Comparison of ENCODE assay signal across 12 cellular contexts in genomic region chr11:130775306-130776043, GRCh38.
DNase-seq lines count a peak whose midpoint lies in the region; ATAC-seq, FAIRE-seq and TF ChIP-seq lines count a peak whose summit lies in the region.
"Had no signal": no experiment of that assay in that cellular context is flagged by ENCODE, and none has a peak within 500 bp of the region (broad histone marks: within the 10 kb centered on the region; RNA-seq: fewer than 3 reads in every experiment).

No MANE protein-coding gene starts in this region.

- DNase-seq in DMS 273 (lab: John Stamatoyannopoulos, UW; ENCODE audit: unreplicated experiment): peak; percentile 3
- DNase-seq in DMS 273 treated with DMSO at 0.1 percent for 48 hours (lab: John Stamatoyannopoulos, UW): no peak
- DNase-seq in SJSA1 (ENCODE audit: low read depth in 1 of 2, low spot score in 2 of 2): peak in 1 of 2 experiments; percentile 18
- peak; percentile 54 for DNase-seq in fibroblast of peridontal ligament (ENCODE audit: extremely low read depth)
- DNase-seq in small intestine: peak; percentile 17
- no peak for DNase-seq in right lobe of liver
- no peak for DNase-seq in psoas muscle
- DNase-seq: activated CD4-positive, alpha-beta T cell treated with anti-CD3 and anti-CD28 coated beads, Interleukin-2, amount 10 ng/mL, durations not matched to agents 24 days and 14 days; activated naive CD4-positive, alpha-beta T cell treated with anti-CD3 and anti-CD28 coated beads for 36 hours had no signal

- WGBS in small intestine, 3 donors: 71 to 81% (median 76%) methylated on average over 6 of the region's 6 CpGs
- WGBS in right lobe of liver (ENCODE audit: insufficient coverage, low coverage, low lambda C conversion rate, missing lambda C conversion rate): 44% methylated on average over 6 of the region's 6 CpGs
- WGBS in psoas muscle, 3 donors: 75 to 81% (median 81%) methylated on average over 6 of the region's 6 CpGs

- no peak for TF ChIP-seq POLR2A in right lobe of liver (IDR thresholded peaks at IDR 0.05)

- TF ChIP-seq CTCF in right lobe of liver (IDR thresholded peaks at IDR 0.05) (no peak), psoas muscle (IDR thresholded peaks at IDR 0.05) (no peak)

- no peak for FAIRE-seq in small intestine (lab: Jason Lieb, UNC)

- ATAC-seq in right lobe of liver (no peak), HG02571 (IDR thresholded peaks at IDR 0.05; ENCODE audit: unreplicated experiment) (no peak), psoas muscle (no peak)

- intact Hi-C loops in right lobe of liver (cut with DNase I) (no loop called here), psoas muscle (cut with DNase I) (no loop called here)

- H3K9me3 ChIP-seq in SJSA1 (replicated peaks) (no peaks in the 10 kb centered on the region), small intestine (ENCODE audit: control insufficient read depth, low read depth) (no peaks in the 10 kb centered on the region), right lobe of liver (no peaks in the 10 kb centered on the region), psoas muscle (no peaks in the 10 kb centered on the region)

- peaks cover 52% of the 10 kb centered on the region for H3K4me1 ChIP-seq in SJSA1 (replicated peaks)
- no peaks in the 10 kb centered on the region for H3K4me1 ChIP-seq in small intestine (ENCODE audit: control insufficient read depth in 2 of 2, insufficient read depth in 1 of 2, low read depth in 1 of 2, low read length in 1 of 2)
- no peaks in the 10 kb centered on the region for H3K4me1 ChIP-seq in right lobe of liver
- H3K4me1 ChIP-seq in psoas muscle: peaks cover 16% of the 10 kb centered on the region

- no peak overlapping the region for H3K4me3 ChIP-seq in SJSA1
- H3K4me3 ChIP-seq in small intestine (ENCODE audit: low read depth in 1 of 2, low read length in 2 of 2): no peak overlapping the region
- no peak overlapping the region for H3K4me3 ChIP-seq in right lobe of liver
- no peak overlapping the region for H3K4me3 ChIP-seq in psoas muscle
- H3K4me3 ChIP-seq: heart right ventricle had no signal

- H3K27me3 ChIP-seq in SJSA1 (replicated peaks): no peaks in the 10 kb centered on the region
- no peaks in the 10 kb centered on the region for H3K27me3 ChIP-seq in small intestine (ENCODE audit: control insufficient read depth in 2 of 2, insufficient read depth in 2 of 2, low read length in 2 of 2)
- H3K27me3 ChIP-seq in right lobe of liver: no peaks in the 10 kb centered on the region
- H3K27me3 ChIP-seq in psoas muscle (ENCODE audit: insufficient read depth in 3 of 3, low read length in 2 of 3): no peaks in the 10 kb centered on the region
- H3K27me3 ChIP-seq: heart right ventricle had no signal

- H3K27ac ChIP-seq in SJSA1 (peak overlapping the region; percentile 43; the same call in 1 of the 2 replicates), small intestine (ENCODE audit: low read depth in 1 of 2, low read length in 1 of 2) (no peak overlapping the region), right lobe of liver (no peak overlapping the region), psoas muscle (no peak overlapping the region)
- H3K27ac ChIP-seq: 22Rv1 had no signal

- H3K36me3 ChIP-seq in SJSA1: no peaks in the 10 kb centered on the region
- H3K36me3 ChIP-seq in small intestine (ENCODE audit: control insufficient read depth in 2 of 2, insufficient read depth in 2 of 2, low read length in 2 of 2): no peaks in the 10 kb centered on the region
- no peaks in the 10 kb centered on the region for H3K36me3 ChIP-seq in right lobe of liver
- no peaks in the 10 kb centered on the region for H3K36me3 ChIP-seq in psoas muscle (ENCODE audit: insufficient read depth in 1 of 2, low read depth in 1 of 2)
- H3K36me3 ChIP-seq: heart right ventricle had no signal

Comparison
In these comparisons a context has a peak if more than half of its experiments do, and no peak if none do; other contexts are left out.
1. DNase-seq: peak in DMS 273 (single experiment), fibroblast of peridontal ligament (single experiment) and small intestine (single experiment); none in DMS 273 treated with DMSO at 0.1 percent for 48 hours (single experiment), right lobe of liver (0 of 3) and psoas muscle (0 of 2).